Comparison of ENCODE assay signal across 14 cellular contexts in the genomic region with DNA sequence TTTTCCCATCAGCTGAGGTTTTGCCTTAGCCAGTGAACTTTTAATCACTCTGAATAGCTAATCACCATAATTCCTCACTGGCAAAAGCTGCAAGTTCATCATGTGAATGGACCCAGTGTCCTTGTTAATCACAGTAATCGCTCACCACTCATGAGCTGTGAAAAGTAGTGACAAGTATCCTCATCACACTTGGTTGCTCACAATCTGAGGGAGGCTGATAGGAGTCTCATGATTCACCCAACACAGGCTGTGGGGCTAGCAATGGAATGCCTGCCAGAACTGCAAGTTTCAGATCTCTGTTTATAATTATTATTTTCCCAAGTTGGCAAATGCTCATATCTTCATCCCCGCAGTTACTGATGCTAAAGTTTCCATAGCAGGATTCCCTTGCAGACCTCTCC.
A peak's percentile ranks its signal among the peaks of the same experiment; 100 is the strongest.
DNase-seq lines count a peak whose midpoint lies in the region; ATAC-seq and TF ChIP-seq lines count a peak whose summit lies in the region.
"Had no signal": no experiment of that assay in that cellular context is flagged by ENCODE, and none has a peak within 500 bp of the region (broad histone marks: within the 10 kb centered on the region; RNA-seq: fewer than 3 reads in every experiment).

No MANE protein-coding gene starts in this region.

- no peak overlapping the region for H3K4me3 ChIP-seq in epithelial cell of proximal tubule (ENCODE audit: low read depth, low read length)
- H3K4me3 ChIP-seq: BLaER1 treated with 17β-estradiol and CSF1 and Interleukin-3, amounts not matched to agents 10 nM and 100 nM had no signal

- no peak for TF ChIP-seq CTCF in epithelial cell of proximal tubule (conservative IDR thresholded peaks at IDR 0.05; ENCODE audit: low read depth, low read length)

- intact Hi-C loops in left ventricle myocardium superior (cut with micrococcal nuclease): no loop called here

- DNase-seq in NCI-H82 treated with DMSO at 0.1 percent for 48 hours (lab: John Stamatoyannopoulos, UW; ENCODE audit: unreplicated experiment) (peak; percentile 91), epithelial cell of proximal tubule (ENCODE audit: low read depth) (peak; percentile 75), left ventricle myocardium superior (peak; percentile 31), retina (peak; percentile 66)
- DNase-seq in activated CD8-positive, alpha-beta memory T cell treated with anti-CD3 and anti-CD28 coated beads, Interleukin-2, amount 50 U/mL, for 48 hours: no peak
- DNase-seq: H9, NCI-H1092, NCI-H1694 treated with DMSO at 0.1 percent for 48 hours, NCI-H345, SHP77 had no signal

- ATAC-seq in left ventricle myocardium superior: peak; percentile 98
- no peak for ATAC-seq in HG02981 (IDR thresholded peaks at IDR 0.05; ENCODE audit: unreplicated experiment)
- ATAC-seq in GM18520 (IDR thresholded peaks at IDR 0.05; ENCODE audit: unreplicated experiment): no peak
- ATAC-seq: HepG2 had no signal
